Comparison of ENCODE assay signal across 8 cellular contexts in the genomic region with DNA sequence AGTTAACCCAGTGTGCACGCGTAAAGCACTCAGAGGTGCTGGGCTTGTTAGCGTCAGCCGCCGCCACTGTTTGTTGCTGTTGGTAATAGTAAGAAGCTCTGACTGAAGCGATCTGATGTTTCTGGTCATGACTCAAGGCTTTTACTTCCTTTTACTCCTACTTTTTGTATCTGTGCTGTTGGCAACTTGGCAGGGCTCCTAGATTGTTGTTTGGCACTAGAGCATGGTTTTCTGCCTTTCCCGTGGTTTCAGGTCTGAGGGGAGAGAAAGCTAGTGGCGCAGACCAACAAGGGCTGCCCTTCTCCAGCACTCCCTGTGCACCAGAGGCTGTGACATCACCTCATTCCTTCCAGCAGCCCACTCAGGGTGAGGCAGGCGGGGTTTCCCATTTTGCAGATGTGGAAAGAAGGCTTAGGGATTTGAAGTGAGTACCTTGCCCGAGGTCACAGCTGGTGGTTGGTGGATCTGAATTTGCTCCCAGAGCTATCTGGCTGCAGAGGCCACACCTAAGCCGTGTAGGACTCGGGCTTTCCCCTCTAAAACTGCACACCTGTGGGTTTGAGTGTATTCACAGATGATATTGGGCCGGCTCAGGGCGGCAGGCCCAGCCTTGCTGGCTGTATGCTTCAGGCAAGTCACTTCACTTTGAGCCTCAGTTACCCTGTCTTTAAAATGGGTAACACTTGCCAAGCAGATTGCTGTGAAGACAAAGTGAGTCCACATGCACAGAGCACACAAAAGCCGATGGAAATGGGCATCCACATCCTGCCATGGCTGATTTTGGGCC. TPM values are rescaled to one million over a fixed set of nuclear protein-coding genes. Genes with fewer than 3 reads are reported as not detected.
DNase-seq lines count a peak whose midpoint lies in the region; ATAC-seq and TF ChIP-seq lines count a peak whose summit lies in the region.

No MANE protein-coding gene starts in this region.

- CTCF ChIA-PET in activated B cell treated with CpG ODN at 0.5 μM for 24 hours (lab: Charles Lee) = interaction anchor here (1.6 kb wide), 1 partner anchor 79 kb away, joined by 4 read pairs; no protein-coding TSS in a partner anchor

- intact Hi-C loops in activated B cell treated with CpG ODN at 0.5 μM for 24 hours (cut with micrococcal nuclease) = no loop called here

- ATAC-seq in activated B cell treated with CpG ODN at 0.5 μM for 24 hours (ENCODE audit: low read depth) = no peak
- no peak for ATAC-seq in GM21360 (IDR thresholded peaks at IDR 0.05; ENCODE audit: unreplicated experiment)
- no peak for ATAC-seq in GM19351 (IDR thresholded peaks at IDR 0.05; ENCODE audit: unreplicated experiment)

- peaks cover 31% of the 10 kb centered on the region for H3K36me3 ChIP-seq in thymus (ENCODE audit: control insufficient read depth, insufficient read depth)

- 75% methylated on average over 15 of the region's 15 CpGs for WGBS in thymus

- H3K9me3 ChIP-seq in thymus (ENCODE audit: control insufficient read depth) = no peaks in the 10 kb centered on the region

- H3K27ac ChIP-seq in thymus (ENCODE audit: low read depth) = peak overlapping the region; percentile 52

- peaks cover 53% of the 10 kb centered on the region for H3K4me1 Mint-ChIP-seq in activated T-cell treated with anti-CD3 and anti-CD28 coated beads, Interleukin-2, amount 50 U/mL, for 24 hours (ENCODE audit: low read depth)
- H3K4me1 Mint-ChIP-seq in activated B cell treated with CpG ODN at 0.5 μM for 24 hours = peaks cover 57% of the 10 kb centered on the region

- peaks cover 16% of the 10 kb centered on the region for H3K4me1 ChIP-seq in thymus (ENCODE audit: control insufficient read depth, insufficient read depth, low read length)

- H3K9me3 Mint-ChIP-seq in activated T-cell treated with anti-CD3 and anti-CD28 coated beads, Interleukin-2, amount 50 U/mL, for 24 hours = no peaks in the 10 kb centered on the region
- H3K9me3 Mint-ChIP-seq in activated B cell treated with CpG ODN at 0.5 μM for 24 hours = no peaks in the 10 kb centered on the region

- no peaks in the 10 kb centered on the region for H3K27me3 ChIP-seq in thymus (ENCODE audit: control insufficient read depth, insufficient read depth)

- TF ChIP-seq CTCF in activated B cell treated with CpG ODN at 0.5 μM for 24 hours (IDR thresholded peaks at IDR 0.05) = no peak

- H3K36me3 Mint-ChIP-seq in activated T-cell treated with anti-CD3 and anti-CD28 coated beads, Interleukin-2, amount 50 U/mL, for 24 hours (ENCODE audit: low read depth) = peaks cover 78% of the 10 kb centered on the region
- peaks cover 30% of the 10 kb centered on the region for H3K36me3 Mint-ChIP-seq in activated B cell treated with CpG ODN at 0.5 μM for 24 hours (ENCODE audit: low read depth)

- H3K27ac Mint-ChIP-seq in activated T-cell treated with anti-CD3 and anti-CD28 coated beads, Interleukin-2, amount 50 U/mL, for 24 hours = peak overlapping the region; percentile 51
- peak overlapping the region; percentile 66 for H3K27ac Mint-ChIP-seq in activated B cell treated with CpG ODN at 0.5 μM for 24 hours

- no peak for DNase-seq in activated T-cell treated with anti-CD3 and anti-CD28 coated beads, Interleukin-2, amount 50 U/mL, for 24 hours
- no peak for DNase-seq in activated T-cell treated with anti-CD3 and anti-CD28 coated beads, Interleukin-2, amount 50 U/mL, for 1 hour
- DNase-seq in activated B cell treated with CpG ODN at 0.5 μM for 24 hours = no peak
- peak; percentile 51 for DNase-seq in hepatic stellate cell (ENCODE audit: low spot score)
- DNase-seq in KG1 (lab: John Stamatoyannopoulos, UW) = no peak

- H3K27me3 Mint-ChIP-seq in activated T-cell treated with anti-CD3 and anti-CD28 coated beads, Interleukin-2, amount 50 U/mL, for 24 hours = no peaks in the 10 kb centered on the region
- H3K27me3 Mint-ChIP-seq in activated B cell treated with CpG ODN at 0.5 μM for 24 hours = no peaks in the 10 kb centered on the region

- no peak overlapping the region for H3K4me3 Mint-ChIP-seq in activated T-cell treated with anti-CD3 and anti-CD28 coated beads, Interleukin-2, amount 50 U/mL, for 24 hours
- peak overlapping the region; percentile 6 for H3K4me3 Mint-ChIP-seq in activated B cell treated with CpG ODN at 0.5 μM for 24 hours

- H3K4me3 ChIP-seq in thymus (ENCODE audit: low read length) = no peak overlapping the region

- POLR2A ChIA-PET in activated B cell treated with CpG ODN at 0.5 μM for 24 hours (lab: Charles Lee) = interaction anchor here (1.0 to 2.1 kb wide), 2 partner anchors 52 to 76 kb away, joined by 5 to 9 read pairs; a partner anchor contains a TSS

RNA-seq across cellular contexts. Expression of a gene that starts 51.2 kb away (rescaled TPM):
- 26.7 and 31.8 TPM in 2 replicates for total RNA-seq in activated B cell treated with CpG ODN at 0.5 μM for 24 hours
- polyA plus RNA-seq in thymus = 15.2 TPM
